In the genomic region with DNA sequence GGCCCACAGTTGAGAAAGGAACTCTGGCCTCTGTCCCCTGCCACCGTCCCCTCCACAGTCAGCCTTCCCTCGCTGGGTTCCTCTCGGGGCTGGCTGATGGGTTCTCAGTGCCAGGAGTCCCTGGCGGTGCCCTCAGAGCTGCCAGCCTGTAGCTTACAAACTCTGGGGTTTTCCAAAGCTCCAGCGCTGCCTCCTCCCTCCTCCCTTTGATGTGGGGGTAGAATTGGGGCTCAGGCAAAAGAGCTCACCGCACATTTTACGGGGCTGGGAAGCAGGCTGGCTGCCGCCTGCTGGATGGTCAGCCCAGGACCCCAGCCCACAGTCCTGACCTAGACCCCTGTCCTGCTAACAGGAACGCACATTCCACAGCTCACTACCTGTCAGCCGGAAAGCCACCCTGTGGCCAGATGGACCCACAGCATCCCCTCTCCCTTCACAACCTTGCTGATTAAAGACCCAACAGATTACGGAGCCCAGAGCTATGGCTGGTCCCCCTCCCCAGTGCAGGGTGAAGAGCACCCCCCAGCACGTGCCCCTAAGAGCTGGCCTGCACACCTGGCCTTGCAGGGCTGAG, we compare ENCODE assay signal across 8 cellular contexts. TPM values are rescaled to one million over a fixed set of nuclear protein-coding genes. Genes with fewer than 3 reads are reported as not detected.
DNase-seq lines count a peak whose midpoint lies in the region; ATAC-seq and TF ChIP-seq lines count a peak whose summit lies in the region.

No MANE protein-coding gene starts in this region.

- H3K27ac Mint-ChIP-seq in CD8-positive, alpha-beta memory T cell: peak overlapping the region in 7 of 8 donors; percentile 11 to 77 (median 49)

- H3K4me3 ChIP-seq in CD8-positive, alpha-beta memory T cell (ENCODE audit: low read length): no peak overlapping the region
- H3K4me3 ChIP-seq in WERI-Rb-1 (ENCODE audit: low read depth, low read length): no peak overlapping the region
- H3K4me3 ChIP-seq in left ventricle myocardium inferior: no peak overlapping the region
- H3K4me3 ChIP-seq in retinal pigment epithelial cell (ENCODE audit: low read length): no peak overlapping the region

- intact Hi-C loops in left ventricle myocardium inferior (cut with micrococcal nuclease): no loop called here

- peaks cover 12% of the 10 kb centered on the region for H3K4me1 ChIP-seq in CD8-positive, alpha-beta memory T cell (ENCODE audit: insufficient read depth, low read length)
- peaks cover 85% of the 10 kb centered on the region for H3K4me1 ChIP-seq in left ventricle myocardium inferior

- no peaks in the 10 kb centered on the region for H3K27me3 Mint-ChIP-seq in CD8-positive, alpha-beta memory T cell

- ATAC-seq in GM19395 (IDR thresholded peaks at IDR 0.05; ENCODE audit: unreplicated experiment): no peak

- no peak for DNase-seq in CD8-positive, alpha-beta memory T cell
- DNase-seq in WERI-Rb-1 (peak; percentile 30), left ventricle myocardium inferior (no peak), retinal pigment epithelial cell (ENCODE audit: low read depth) (no peak), DMS114 treated with DMSO at 0.1 percent for 48 hours (lab: John Stamatoyannopoulos, UW; ENCODE audit: unreplicated experiment) (no peak), NCI-H1436 treated with DMSO at 0.1 percent for 48 hours (lab: John Stamatoyannopoulos, UW) (no peak), activated gamma-delta T cell (lab: John Stamatoyannopoulos, UW) (no peak)

- POLR2A ChIA-PET in CD8-positive, alpha-beta memory T cell (lab: Charles Lee): interaction anchor here (0.6 kb wide), 1 partner anchor 83 kb away, joined by 9 read pairs; no protein-coding TSS in a partner anchor

- H3K36me3 Mint-ChIP-seq in CD8-positive, alpha-beta memory T cell: peaks cover 0 to 40% (median 0%) of the 10 kb centered on the region in 3 donors

- H3K9me3 Mint-ChIP-seq in CD8-positive, alpha-beta memory T cell: no peaks in the 10 kb centered on the region

- H3K36me3 ChIP-seq in CD8-positive, alpha-beta memory T cell (ENCODE audit: insufficient read depth, low read length): peaks cover 5% of the 10 kb centered on the region
- H3K36me3 ChIP-seq in WERI-Rb-1: no peaks in the 10 kb centered on the region
- H3K36me3 ChIP-seq in left ventricle myocardium inferior: peaks cover 22% of the 10 kb centered on the region

- peak; percentile 62 for TF ChIP-seq CTCF in WERI-Rb-1 (IDR thresholded peaks at IDR 0.05; ENCODE audit: low read depth, low read length)
- no peak for TF ChIP-seq CTCF in left ventricle myocardium inferior (IDR thresholded peaks at IDR 0.05; ENCODE audit: borderline replicate concordance)
- TF ChIP-seq CTCF in retinal pigment epithelial cell (conservative IDR thresholded peaks at IDR 0.05; ENCODE audit: low read depth, low read length): peak; percentile 49

- peaks cover 9 to 57% (median 14%) of the 10 kb centered on the region in 3 donors for H3K4me1 Mint-ChIP-seq in CD8-positive, alpha-beta memory T cell

- H3K9me3 ChIP-seq in CD8-positive, alpha-beta memory T cell (ENCODE audit: low read length): no peaks in the 10 kb centered on the region
- H3K9me3 ChIP-seq in WERI-Rb-1 (ENCODE audit: severe bottlenecking) (no peaks in the 10 kb centered on the region), left ventricle myocardium inferior (replicated peaks) (no peaks in the 10 kb centered on the region)

- no peak overlapping the region for H3K27ac ChIP-seq in CD8-positive, alpha-beta memory T cell (ENCODE audit: low read depth, low read length)
- H3K27ac ChIP-seq in WERI-Rb-1 (no peak overlapping the region), left ventricle myocardium inferior (replicated peaks) (peak overlapping the region; percentile 82)

- CTCF ChIA-PET in CD8-positive, alpha-beta memory T cell (lab: Charles Lee): interaction anchor here (0.8 to 1.6 kb wide), 2 partner anchors 19 to 35 kb away, joined by 3 to 4 read pairs; no protein-coding TSS in a partner anchor

- H3K27me3 ChIP-seq in CD8-positive, alpha-beta memory T cell (ENCODE audit: insufficient read depth, low read length, poor library complexity, severe bottlenecking): no peaks in the 10 kb centered on the region
- H3K27me3 ChIP-seq in WERI-Rb-1 (ENCODE audit: insufficient read depth, low read depth, severe bottlenecking): no peaks in the 10 kb centered on the region
- H3K27me3 ChIP-seq in left ventricle myocardium inferior (ENCODE audit: low read depth): no peaks in the 10 kb centered on the region

- peak overlapping the region in 1 of 7 donors; percentile 54 for H3K4me3 Mint-ChIP-seq in CD8-positive, alpha-beta memory T cell

RNA-seq across cellular contexts. Expression of a gene that starts 6.0 kb away (rescaled TPM):
- under 1 TPM in 1 of 2 experiments, not detected in 1; 0.31 TPM for total RNA-seq in CD8-positive, alpha-beta memory T cell
- not detected for polyA plus RNA-seq in CD8-positive, alpha-beta memory T cell
- total RNA-seq in left ventricle myocardium inferior: 5.5 TPM

RNA-seq across cellular contexts. Expression of a gene that starts 26.5 kb away (rescaled TPM):
- total RNA-seq in CD8-positive, alpha-beta memory T cell: 10 to 100 TPM; 66.6 to 70.2 TPM
- 38.6 TPM for polyA plus RNA-seq in CD8-positive, alpha-beta memory T cell
- 67.3 TPM for total RNA-seq in left ventricle myocardium inferior

RNA-seq across cellular contexts. Expression of a gene that starts 38.7 kb away (rescaled TPM):
- total RNA-seq in CD8-positive, alpha-beta memory T cell: 10 to 100 TPM; 92.0 to 96.3 TPM
- polyA plus RNA-seq in CD8-positive, alpha-beta memory T cell: 129 TPM
- total RNA-seq in left ventricle myocardium inferior: 12.5 TPM

RNA-seq across cellular contexts. Expression of a gene that starts 48.0 kb away (rescaled TPM):
- 100 to 1,000 TPM; 104 to 108 TPM for total RNA-seq in CD8-positive, alpha-beta memory T cell
- polyA plus RNA-seq in CD8-positive, alpha-beta memory T cell: 51.1 TPM
- 74.2 TPM for total RNA-seq in left ventricle myocardium inferior
